16 cellular contexts compared by ENCODE assay signal in the genomic region with DNA sequence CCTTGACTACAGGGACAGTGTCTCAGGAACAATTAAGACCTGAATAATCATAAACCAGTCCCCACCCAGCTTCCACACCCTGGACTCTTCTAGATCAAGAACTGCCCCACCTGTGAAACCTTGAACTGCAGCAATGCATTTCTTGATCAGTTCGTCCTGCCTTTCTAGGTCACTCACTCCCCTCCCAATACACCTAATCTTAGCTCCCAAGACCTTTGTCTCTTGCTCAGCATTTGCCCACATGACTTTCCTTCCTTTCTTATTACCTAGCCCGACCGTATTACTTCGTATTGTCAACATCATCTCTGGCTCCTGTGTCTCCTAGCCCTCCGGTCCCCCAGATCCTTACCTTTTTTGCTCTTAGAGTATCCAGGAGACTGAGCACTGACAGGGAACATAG. TPM values are rescaled to one million over a fixed set of nuclear protein-coding genes. Genes with fewer than 3 reads are reported as not detected.
DNase-seq lines count a peak whose midpoint lies in the region; ATAC-seq, FAIRE-seq and TF ChIP-seq lines count a peak whose summit lies in the region.
"Had no signal": no experiment of that assay in that cellular context is flagged by ENCODE, and none has a peak within 500 bp of the region (broad histone marks: within the 10 kb centered on the region; RNA-seq: fewer than 3 reads in every experiment).

No MANE protein-coding gene starts in this region.

- H3K23ac ChIP-seq in IMR-90 (ENCODE audit: low read depth, low read length): no peak overlapping the region

- H3K4me1 ChIP-seq in IMR-90 (ENCODE audit: control insufficient read depth, insufficient read depth, low read length): peaks cover 2% of the 10 kb centered on the region; the same call in 1 of the 2 replicates
- H3K4me1 ChIP-seq in colonic mucosa: no peaks in the 10 kb centered on the region
- H3K4me1 ChIP-seq in small intestine (ENCODE audit: control insufficient read depth in 2 of 2, insufficient read depth in 1 of 2, low read depth in 1 of 2, low read length in 1 of 2): peaks cover 4 to 7% of the 10 kb centered on the region in 2 donors
- H3K4me1 ChIP-seq in mammary epithelial cell (ENCODE audit: insufficient read depth, low read length): peaks cover 15% of the 10 kb centered on the region

- DNase-seq in IMR-90: no peak
- peak; percentile 84 for DNase-seq in colonic mucosa
- peak; percentile 70 to 86 for DNase-seq in left colon
- DNase-seq in small intestine: peak; percentile 99
- no peak for DNase-seq in mammary epithelial cell
- no peak for DNase-seq in stimulated activated CD4-positive, alpha-beta T cell treated with anti-CD3 and anti-CD28 coated beads, Interleukin-2, amount 100 ng/mL, for 24 hours
- DNase-seq in iPS-NIHi11 (ENCODE audit: low spot score): no peak
- no peak for DNase-seq in NCI-H1417 (lab: John Stamatoyannopoulos, UW)
- DNase-seq: H9, KG1, NCI-H1092, NCI-H1694 treated with DMSO at 0.1 percent for 48 hours, NCI-H748 treated with DMSO at 0.1 percent for 48 hours had no signal

- no peak for ATAC-seq in IMR-90 (ENCODE audit: low read depth)
- ATAC-seq in left colon: peak; percentile 92
- ATAC-seq: GM12878, Right ventricle myocardium inferior had no signal

- no peak overlapping the region for H3K56ac ChIP-seq in IMR-90 (ENCODE audit: extremely low read depth, insufficient read depth, low read length)

- no peak for TF ChIP-seq RAD21 in IMR-90 (IDR thresholded peaks at IDR 0.05; ENCODE audit: low read length)

- H3K18ac ChIP-seq in IMR-90 (ENCODE audit: low read depth, low read length): no peak overlapping the region

- peaks cover 0 to 7% of the 10 kb centered on the region in 2 experiments; a peak in 1 of 4 replicates for H3K79me1 ChIP-seq in IMR-90 (ENCODE audit: low read depth in 1 of 2, low read length in 2 of 2)

- WGBS in IMR-90 (ENCODE audit: extremely low coverage in 2 of 2, insufficient read length in 1 of 2), 2 experiments: 93% methylated on average over 3 of the region's 5 CpGs; no CpG with 5 or more reads in 1 of the 2 experiments
- WGBS in small intestine, 3 donors: 6 to 56% (median 55%) methylated on average over 5 of the region's 5 CpGs
- 90% methylated on average over 5 of the region's 5 CpGs for WGBS in mammary epithelial cell (ENCODE audit: low coverage, missing lambda C conversion rate)

- H3K36me3 ChIP-seq in IMR-90 (ENCODE audit: control insufficient read depth, insufficient read depth, low read length): no peaks in the 10 kb centered on the region
- H3K36me3 ChIP-seq in colonic mucosa: no peaks in the 10 kb centered on the region
- H3K36me3 ChIP-seq in small intestine (ENCODE audit: control insufficient read depth in 2 of 2, insufficient read depth in 2 of 2, low read length in 2 of 2): no peaks in the 10 kb centered on the region
- H3K36me3 ChIP-seq in mammary epithelial cell (ENCODE audit: insufficient read depth, low read length): no peaks in the 10 kb centered on the region

- no peak overlapping the region for H2BK120ac ChIP-seq in IMR-90 (ENCODE audit: low read depth, low read length)

- H3K27me3 ChIP-seq in IMR-90 (ENCODE audit: control insufficient read depth, insufficient read depth, low read length) (no peaks in the 10 kb centered on the region), colonic mucosa (no peaks in the 10 kb centered on the region), small intestine (ENCODE audit: control insufficient read depth in 2 of 2, insufficient read depth in 2 of 2, low read length in 2 of 2) (no peaks in the 10 kb centered on the region), mammary epithelial cell (ENCODE audit: insufficient read depth, low read length) (no peaks in the 10 kb centered on the region)

- no peak overlapping the region for H4K91ac ChIP-seq in IMR-90 (ENCODE audit: insufficient read depth, low read depth, low read length)

- no peak overlapping the region for H4K8ac ChIP-seq in IMR-90 (ENCODE audit: low read depth in 2 of 2, low read length in 2 of 2)

- intact Hi-C loops in IMR-90 (cut with micrococcal nuclease): no loop called here
- intact Hi-C loops in colonic mucosa (cut with DNase I): no loop called here
- intact Hi-C loops in left colon (cut with DNase I, micrococcal nuclease): no loop called here
- intact Hi-C loops in mammary epithelial cell (cut with micrococcal nuclease): no loop called here

- no peak overlapping the region for H2AK9ac ChIP-seq in IMR-90 (replicated peaks; ENCODE audit: low read depth, low read length, poor library complexity)

- FAIRE-seq in small intestine (lab: Jason Lieb, UNC): no peak
- FAIRE-seq: GM12878, GM18507 had no signal

- H3K9me3 ChIP-seq in IMR-90 (ENCODE audit: control insufficient read depth, insufficient read depth, low read length) (no peaks in the 10 kb centered on the region), colonic mucosa (no peaks in the 10 kb centered on the region), small intestine (ENCODE audit: control insufficient read depth, low read depth) (no peaks in the 10 kb centered on the region), mammary epithelial cell (replicated peaks; ENCODE audit: insufficient read depth, low read length) (no peaks in the 10 kb centered on the region)

- POLR2A ChIA-PET in IMR-90 (lab: Charles Lee; ENCODE audit: unreplicated experiment): no interaction called here

- CTCF ChIA-PET in IMR-90 (lab: Yijun Ruan, JAX): no interaction called here
- CTCF ChIA-PET in mammary epithelial cell (lab: Charles Lee; ENCODE audit: low non-redundant PET): no interaction called here

- TF ChIP-seq POLR2A in IMR-90 (IDR thresholded peaks at IDR 0.05; ENCODE audit: low read depth, low read length): no peak

- 0 out of 2 replicates have a peak overlapping the region, but pooled peaks have one; percentile 18 for H2BK20ac ChIP-seq in IMR-90 (ENCODE audit: low read depth, low read length)

- no peaks in the 10 kb centered on the region for H4K20me1 ChIP-seq in IMR-90 (ENCODE audit: insufficient read depth, low read length)
- H4K20me1 ChIP-seq in mammary epithelial cell (ENCODE audit: insufficient read depth, low read length): no peaks in the 10 kb centered on the region

- H4K5ac ChIP-seq in IMR-90 (ENCODE audit: low read depth, low read length): no peak overlapping the region

- H2BK5ac ChIP-seq in IMR-90 (ENCODE audit: low read depth, low read length, poor library complexity, severe bottlenecking): no peak overlapping the region

- dilution Hi-C loops in IMR-90 (cut with HindIII; ENCODE audit: low sequenced_read_pairs, unreplicated experiment) (no loop called here), mammary epithelial cell (cut with HindIII; ENCODE audit: low sequenced_read_pairs) (no loop called here)

- H3K9me1 ChIP-seq in IMR-90 (ENCODE audit: insufficient read depth, low read length): no peaks in the 10 kb centered on the region

- peaks cover 3% of the 10 kb centered on the region for H3K79me2 ChIP-seq in mammary epithelial cell (ENCODE audit: insufficient read depth, low read length)

- H3K4me3 ChIP-seq in IMR-90 (ENCODE audit: insufficient read depth, low read depth, low read length): no peak overlapping the region
- H3K4me3 ChIP-seq in colonic mucosa: no peak overlapping the region
- no peak overlapping the region for H3K4me3 ChIP-seq in small intestine (ENCODE audit: low read depth in 1 of 2, low read length in 2 of 2)
- no peak overlapping the region for H3K4me3 ChIP-seq in mammary epithelial cell (replicated peaks in 1 of 3; ENCODE audit: insufficient read depth in 1 of 3, low read depth in 2 of 3, low read length in 3 of 3)
- H3K4me3 ChIP-seq: GM12878 had no signal

- BruUV-seq in IMR-90 (replicated peaks; lab: Mats Ljungman, UMichigan): no TSS peak
- BruUV-seq in mammary epithelial cell (replicated peaks; lab: Mats Ljungman, UMichigan): no TSS peak

- H3K9ac ChIP-seq in IMR-90 (ENCODE audit: low read depth, low read length): no peak overlapping the region
- H3K9ac ChIP-seq in colonic mucosa (ENCODE audit: low read depth in 2 of 2, low read length in 2 of 2): peak overlapping the region in 1 of 2 donors; percentile 49
- H3K9ac ChIP-seq in mammary epithelial cell (ENCODE audit: insufficient read depth, low read length): no peak overlapping the region

- in situ Hi-C loops in IMR-90 (cut with MboI; ENCODE audit: low sequenced_read_pairs) (no loop called here), mammary epithelial cell (cut with MboI; ENCODE audit: low sequenced_read_pairs in 2 of 2) (no loop called here)

- H2BK15ac ChIP-seq in IMR-90 (ENCODE audit: low read depth, low read length): 0 out of 3 replicates have a peak overlapping the region, but pooled peaks have one; percentile 26

- H2AFZ ChIP-seq in IMR-90 (replicated peaks; ENCODE audit: low read length, poor library complexity) (no peak overlapping the region), mammary epithelial cell (ENCODE audit: low read depth, low read length) (no peak overlapping the region)

- H3K27ac ChIP-seq in IMR-90 (ENCODE audit: insufficient read depth, low read length) (no peak overlapping the region), colonic mucosa (peak overlapping the region; percentile 78), small intestine (ENCODE audit: low read depth in 1 of 2, low read length in 1 of 2) (peak overlapping the region; percentile 84), mammary epithelial cell (ENCODE audit: insufficient read depth, low read depth, low read length) (no peak overlapping the region)

- H3K14ac ChIP-seq in IMR-90 (replicated peaks; ENCODE audit: low read depth, low read length): 0 out of 2 replicates have a peak overlapping the region, but pooled peaks have one; percentile 11

- no peak overlapping the region for H2AK5ac ChIP-seq in IMR-90 (ENCODE audit: low read depth, low read length)

- TF ChIP-seq CTCF in IMR-90 (conservative IDR thresholded peaks at IDR 0.05; ENCODE audit: low read depth, low read length) (no peak), colonic mucosa (IDR thresholded peaks at IDR 0.05) (no peak), mammary epithelial cell (conservative IDR thresholded peaks at IDR 0.05 in 1 of 2, IDR thresholded peaks at IDR 0.05 in 1 of 2; ENCODE audit: extremely low read depth in 1 of 2, insufficient read depth in 1 of 2, low read depth in 1 of 2, low read length in 2 of 2) (no peak)

- H3K4me2 ChIP-seq in IMR-90 (ENCODE audit: low read depth, low read length) (no peak overlapping the region), mammary epithelial cell (ENCODE audit: insufficient read depth, low read depth, low read length) (no peak overlapping the region)

- H3K4ac ChIP-seq in IMR-90 (ENCODE audit: low read depth, low read length): no peak overlapping the region

TF ChIP-seq in IMR-90, 13 proteins besides CTCF, POLR2A, EP300 and RAD21 (continues in another document):
- TF ChIP-seq RCOR1 (IDR thresholded peaks at IDR 0.05; ENCODE audit: insufficient replicate concordance, low read length) (no peak), RFX5 (IDR thresholded peaks at IDR 0.05; ENCODE audit: low read depth, low read length) (no peak)

RNA-seq across cellular contexts. Expression of gene NAMPT, which starts 5.5 kb away (rescaled TPM):
- total RNA-seq in IMR-90 (2012; rRNA removed): 31.7 and 45.3 TPM in 2 replicates
- polyA plus RNA-seq in IMR-90 (2012; rRNA removed): 10.4 and 13.3 TPM in 2 replicates
- polyA plus RNA-seq in IMR-90 (2012; cell fraction: cytosol; rRNA removed): 1.8 and 18.5 TPM in 2 replicates
- 1.7 and 34.1 TPM in 2 replicates for polyA plus RNA-seq in IMR-90 (2012; cell fraction: nucleus; rRNA removed; ENCODE audit: low replicate concordance)
- total RNA-seq in colonic mucosa: 100 to 1,000 TPM in 1 of 2 donors, 10 to 100 TPM in 1; 88.6 to 273 TPM
- total RNA-seq in left colon: 100 to 1,000 TPM in 1 of 2 donors, 10 to 100 TPM in 1; 85.0 to 157 TPM
- polyA plus RNA-seq in small intestine: 10 to 100 TPM; 50.5 to 61.4 (median 53.2) TPM
- total RNA-seq in mammary epithelial cell: 100 to 1,000 TPM in 1 of 2 donors, 10 to 100 TPM in 1; 93.7 to 132 TPM
- polyA plus RNA-seq in mammary epithelial cell: 55.5 TPM
- 35.1 TPM for polyA minus RNA-seq in mammary epithelial cell

Comparison
In these comparisons a context has a peak if more than half of its experiments do, and no peak if none do; other contexts are left out.
1. DNase-seq: peak in colonic mucosa (single experiment), left colon (2 of 2) and small intestine (single experiment); none in IMR-90 (single experiment), mammary epithelial cell (single experiment), stimulated activated CD4-positive, alpha-beta T cell treated with anti-CD3 and anti-CD28 coated beads, Interleukin-2, amount 100 ng/mL, for 24 hours (0 of 2), iPS-NIHi11 (single experiment) and NCI-H1417 (0 of 3).
2. H3K27ac ChIP-seq: peak in colonic mucosa (single experiment) and small intestine (2 of 2); none in IMR-90 (single experiment) and mammary epithelial cell (single experiment).